8 cellular contexts compared by ENCODE assay signal in the genomic region with DNA sequence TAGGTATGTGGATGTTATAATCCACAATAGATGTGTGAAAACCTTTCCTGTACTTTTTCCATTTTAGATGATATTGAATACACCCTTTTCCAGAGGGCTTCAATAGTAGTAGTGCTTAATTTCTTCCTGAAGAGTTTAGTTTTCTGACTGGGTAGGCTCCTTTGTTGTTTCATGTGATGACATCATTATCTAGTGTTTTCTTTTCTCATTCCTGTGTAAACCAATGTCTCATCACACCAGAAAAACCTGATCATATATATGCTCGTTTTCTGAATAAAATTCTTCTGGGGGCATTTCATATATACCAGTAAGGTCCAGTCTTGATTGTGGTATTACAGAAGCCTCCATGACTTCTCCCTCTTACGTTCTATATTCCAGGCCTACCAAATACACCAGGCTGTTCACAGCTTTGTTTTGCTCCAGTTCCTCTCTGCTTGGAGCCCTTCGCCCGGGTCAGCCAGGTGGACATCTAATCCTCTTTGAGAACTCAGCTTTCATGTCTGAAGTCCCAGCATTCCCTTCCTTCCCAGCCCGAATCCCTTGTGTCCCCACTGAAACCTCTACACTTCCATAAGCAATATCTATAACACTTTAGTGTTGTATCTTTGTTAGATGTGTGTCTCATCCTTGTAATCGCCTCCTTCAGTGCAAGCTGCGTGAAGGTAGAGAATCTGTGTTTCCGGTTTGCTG. TPM values are rescaled to one million over a fixed set of nuclear protein-coding genes. Genes with fewer than 3 reads are reported as not detected.
DNase-seq lines count a peak whose midpoint lies in the region; ATAC-seq and TF ChIP-seq lines count a peak whose summit lies in the region.

No MANE protein-coding gene starts in this region.

- ATAC-seq in heart right ventricle (no peak), Right ventricle myocardium superior (ENCODE audit: poor library complexity) (no peak), HG02759 (IDR thresholded peaks at IDR 0.05; ENCODE audit: unreplicated experiment) (no peak)

- peak overlapping the region; percentile 62 to 99 (median 92) for H3K4me3 ChIP-seq in heart right ventricle
- peak overlapping the region; percentile 86 to 93 for H3K4me3 ChIP-seq in ascending aorta
- peak overlapping the region; percentile 94 to 98 for H3K4me3 ChIP-seq in uterus
- no peak overlapping the region for H3K4me3 ChIP-seq in lower leg skin (ENCODE audit: low read depth, poor library complexity, severe bottlenecking)

- peaks cover 0 to 64% (median 57%) of the 10 kb centered on the region in 9 donors for H3K4me1 ChIP-seq in heart right ventricle
- peaks cover 0 to 29% of the 10 kb centered on the region in 2 donors for H3K4me1 ChIP-seq in ascending aorta
- peaks cover 0 to 5% of the 10 kb centered on the region in 2 donors for H3K4me1 ChIP-seq in uterus

- TF ChIP-seq POLR2A in uterus (IDR thresholded peaks at IDR 0.05) = no peak
- no peak for TF ChIP-seq POLR2A in lower leg skin (IDR thresholded peaks at IDR 0.05)

- intact Hi-C loops in heart right ventricle (cut with DNase I) = loop anchor here in 4 of 10 donors (5.0 to 10.0 kb wide), 2 partner anchors 57 to 59 kb away; no protein-coding TSS in a partner anchor
- intact Hi-C loops in Right ventricle myocardium superior (cut with DNase I) = loop anchor here (10.0 kb wide), 1 partner anchor 57 kb away; no protein-coding TSS in a partner anchor
- intact Hi-C loops in ascending aorta (cut with DNase I) = loop anchor here (2.0 to 10.0 kb wide), 5 partner anchors 44 to 639 kb away; a partner anchor contains a TSS
- intact Hi-C loops in uterus (cut with DNase I; ENCODE audit: low total_unique reads) = no loop called here
- intact Hi-C loops in lower leg skin (cut with DNase I; ENCODE audit: low total_unique reads) = no loop called here

- WGBS in heart right ventricle, 2 donors = 7 to 11% methylated on average over 8 of the region's 8 CpGs
- WGBS in lower leg skin, 2 donors = 13 to 18% methylated on average over 8 of the region's 8 CpGs

- TF ChIP-seq CTCF in heart right ventricle (IDR thresholded peaks at IDR 0.05) (no peak), ascending aorta (IDR thresholded peaks at IDR 0.05) (no peak), uterus (IDR thresholded peaks at IDR 0.05) (no peak), lower leg skin (IDR thresholded peaks at IDR 0.05) (no peak)

- H3K27ac ChIP-seq in heart right ventricle (peak overlapping the region in 9 of 10 donors; percentile 6 to 98 (median 97)), ascending aorta (peak overlapping the region; percentile 96 to 97), uterus (peak overlapping the region; percentile 98 to 99)

- H3K36me3 ChIP-seq in heart right ventricle (no peaks in the 10 kb centered on the region), ascending aorta (no peaks in the 10 kb centered on the region), uterus (no peaks in the 10 kb centered on the region)

- H3K27me3 ChIP-seq in heart right ventricle (no peaks in the 10 kb centered on the region), ascending aorta (no peaks in the 10 kb centered on the region), uterus (no peaks in the 10 kb centered on the region)

- no peaks in the 10 kb centered on the region for H3K9me3 ChIP-seq in heart right ventricle
- H3K9me3 ChIP-seq in ascending aorta = no peaks in the 10 kb centered on the region
- no peaks in the 10 kb centered on the region for H3K9me3 ChIP-seq in uterus

- DNase-seq in heart right ventricle (no peak), Right ventricle myocardium superior (no peak), ascending aorta (ENCODE audit: low spot score in 2 of 2) (no peak), kidney tubule cell (ENCODE audit: low spot score) (peak; percentile 62), uterus (no peak), NCI-H1436 treated with DMSO at 0.1 percent for 48 hours (lab: John Stamatoyannopoulos, UW) (no peak), lower leg skin (ENCODE audit: low spot score in 2 of 2) (no peak)

RNA-seq across cellular contexts. Expression of a gene that starts 1.8 kb away (rescaled TPM):
- 100 to 1,000 TPM; 107 to 157 (median 115) TPM for total RNA-seq in heart right ventricle
- 10 to 100 TPM; 33.5 to 69.6 TPM for polyA plus RNA-seq in heart right ventricle
- 106 TPM for total RNA-seq in Right ventricle myocardium superior
- total RNA-seq in ascending aorta = 56.9 TPM
- total RNA-seq in uterus = 100 to 1,000 TPM in 1 of 4 donors, 10 to 100 TPM in 3; 36.9 to 110 (median 75.6) TPM
- total RNA-seq in lower leg skin = 10 to 100 TPM; 65.4 to 95.3 (median 81.6) TPM

Comparison
In these comparisons a context has a peak if more than half of its experiments do, and no peak if none do; other contexts are left out.
1. intact Hi-C loops: an anchor here in Right ventricle myocardium superior (10.0 kb wide) and ascending aorta (2.0 to 10.0 kb wide); none called in uterus and lower leg skin.